In the genomic region with DNA sequence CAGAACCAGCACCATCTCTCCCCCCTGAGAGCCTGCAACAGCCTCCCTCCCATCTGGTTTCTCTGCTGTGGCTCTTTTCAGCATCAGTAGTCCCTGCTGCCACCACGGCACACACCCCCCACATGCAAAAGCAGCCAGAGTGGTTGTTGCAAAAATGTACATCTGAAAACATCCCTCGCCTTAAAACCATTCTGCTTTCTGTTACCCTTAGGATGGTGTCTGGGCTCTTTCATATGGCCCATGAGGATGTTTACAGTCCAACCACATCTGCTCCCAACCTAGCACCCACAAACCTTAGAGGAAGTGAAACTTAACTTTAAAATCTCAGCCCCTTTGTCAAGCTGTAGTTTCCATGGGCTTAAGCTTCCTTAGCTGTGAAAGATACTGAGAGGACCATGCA, we compare ENCODE assay signal across 8 cellular contexts. TPM values are rescaled to one million over a fixed set of nuclear protein-coding genes. Genes with fewer than 3 reads are reported as not detected.
DNase-seq lines count a peak whose midpoint lies in the region; ATAC-seq and TF ChIP-seq lines count a peak whose summit lies in the region.

No MANE protein-coding gene starts in this region.

- intact Hi-C loops in psoas muscle (cut with DNase I), result loop anchor here (5.0 to 10.0 kb wide), 6 partner anchors 34 to 286 kb away; partner anchors contain the start of gene SLC25A38 (in 1 of the 2)

- H3K4me2 ChIP-seq in OCI-LY3 (ENCODE audit: low read length), result peak overlapping the region; percentile 82

- peaks cover 15% of the 10 kb centered on the region for H3K79me2 ChIP-seq in OCI-LY3 (ENCODE audit: low read length)

- peaks cover 8% of the 10 kb centered on the region for H3K36me3 Mint-ChIP-seq in activated T-cell treated with anti-CD3 and anti-CD28 coated beads, Interleukin-2, amount 50 U/mL, for 24 hours (ENCODE audit: low read depth)

- ATAC-seq in HG02763 (IDR thresholded peaks at IDR 0.05; ENCODE audit: unreplicated experiment), result peak; percentile 80
- ATAC-seq in psoas muscle, result no peak

- TF ChIP-seq CTCF in OCI-LY3 (IDR thresholded peaks at IDR 0.05; ENCODE audit: low read depth, low read length) (no peak), psoas muscle (IDR thresholded peaks at IDR 0.05) (no peak)

- H3K4me3 ChIP-seq in OCI-LY3 (ENCODE audit: low read length), result peak overlapping the region; percentile 90
- H3K4me3 ChIP-seq in endocrine pancreas (ENCODE audit: control insufficient read depth, insufficient read depth, low read length), result peak overlapping the region; percentile 51
- peak overlapping the region; percentile 95 for H3K4me3 ChIP-seq in psoas muscle

- H3K9me3 Mint-ChIP-seq in activated T-cell treated with anti-CD3 and anti-CD28 coated beads, Interleukin-2, amount 50 U/mL, for 24 hours, result no peaks in the 10 kb centered on the region

- H3K4me3 Mint-ChIP-seq in activated T-cell treated with anti-CD3 and anti-CD28 coated beads, Interleukin-2, amount 50 U/mL, for 24 hours, result peak overlapping the region; percentile 93

- H3K27me3 ChIP-seq in OCI-LY3 (ENCODE audit: low read depth, low read length) (peaks cover 5% of the 10 kb centered on the region; the same call in 1 of the 2 replicates), endocrine pancreas (ENCODE audit: control insufficient read depth, insufficient read depth, low read length) (no peaks in the 10 kb centered on the region), psoas muscle (ENCODE audit: insufficient read depth in 3 of 3, low read length in 2 of 3) (no peaks in the 10 kb centered on the region)

- H3K4me1 Mint-ChIP-seq in activated T-cell treated with anti-CD3 and anti-CD28 coated beads, Interleukin-2, amount 50 U/mL, for 24 hours (ENCODE audit: low read depth), result peaks cover 44% of the 10 kb centered on the region

- H3K27ac ChIP-seq in OCI-LY3 (ENCODE audit: low read length), result peak overlapping the region; percentile 43
- H3K27ac ChIP-seq in psoas muscle, result peak overlapping the region; percentile 100

- no peaks in the 10 kb centered on the region for H3K9me3 ChIP-seq in OCI-LY3 (ENCODE audit: insufficient read depth, low read length)
- no peaks in the 10 kb centered on the region for H3K9me3 ChIP-seq in endocrine pancreas (ENCODE audit: control insufficient read depth, low read length)
- H3K9me3 ChIP-seq in psoas muscle, result no peaks in the 10 kb centered on the region

- no peaks in the 10 kb centered on the region; the same call in none of the 2 replicates for H4K20me1 ChIP-seq in OCI-LY3 (ENCODE audit: insufficient read depth, low read length)

- no peaks in the 10 kb centered on the region for H3K27me3 Mint-ChIP-seq in activated T-cell treated with anti-CD3 and anti-CD28 coated beads, Interleukin-2, amount 50 U/mL, for 24 hours

- no peak for DNase-seq in activated T-cell treated with anti-CD3 and anti-CD28 coated beads, Interleukin-2, amount 50 U/mL, for 24 hours
- no peak for DNase-seq in activated T-cell treated with anti-CD3 and anti-CD28 coated beads for 4 hours
- no peak for DNase-seq in psoas muscle
- no peak for DNase-seq in NCI-H1417 treated with DMSO at 0.1 percent for 48 hours (lab: John Stamatoyannopoulos, UW)
- DNase-seq in kidney glomerular epithelial cell (lab: John Stamatoyannopoulos, UW), result no peak

- H3K4me1 ChIP-seq in OCI-LY3 (ENCODE audit: low read length) (peaks cover 21% of the 10 kb centered on the region), endocrine pancreas (ENCODE audit: control insufficient read depth, insufficient read depth, low read length) (peaks cover 5% of the 10 kb centered on the region), psoas muscle (peaks cover 33% of the 10 kb centered on the region)

- H3K9ac ChIP-seq in OCI-LY3 (ENCODE audit: low read length) (peak overlapping the region; percentile 77), endocrine pancreas (ENCODE audit: control insufficient read depth, insufficient read depth, low read length) (peak overlapping the region; percentile 86)

- H3K36me3 ChIP-seq in OCI-LY3 (replicated peaks; ENCODE audit: low read depth, low read length), result no peaks in the 10 kb centered on the region
- H3K36me3 ChIP-seq in endocrine pancreas (ENCODE audit: control insufficient read depth, insufficient read depth, low read length), result no peaks in the 10 kb centered on the region
- no peaks in the 10 kb centered on the region for H3K36me3 ChIP-seq in psoas muscle (ENCODE audit: insufficient read depth in 1 of 2, low read depth in 1 of 2)

- peak overlapping the region; percentile 85 for H3K27ac Mint-ChIP-seq in activated T-cell treated with anti-CD3 and anti-CD28 coated beads, Interleukin-2, amount 50 U/mL, for 24 hours

- H2AFZ ChIP-seq in OCI-LY3 (ENCODE audit: low read depth, low read length), result no peak overlapping the region

- 28 to 49% (median 45%) methylated on average over 2 of the region's 2 CpGs for WGBS in psoas muscle, 3 donors

RNA-seq across cellular contexts. Expression of gene TTC21A, which starts 0.8 kb away (rescaled TPM):
- 1 to 10 TPM in 1 of 4 donors, under 1 TPM in 3; 0.52 to 1.2 (median 0.78) TPM for total RNA-seq in psoas muscle
- polyA plus RNA-seq in psoas muscle, result under 1 TPM; 0.62 to 1.00 (median 0.98) TPM

RNA-seq across cellular contexts. Expression of gene GORASP1, which starts 0.9 kb away (rescaled TPM):
- total RNA-seq in psoas muscle, result 10 to 100 TPM; 34.3 to 46.7 (median 42.6) TPM
- polyA plus RNA-seq in psoas muscle, result 10 to 100 TPM; 27.3 to 37.3 (median 34.4) TPM

RNA-seq across cellular contexts. Expression of gene CSRNP1, which starts 45.1 kb away (rescaled TPM):
- 10 to 100 TPM in 3 of 4 donors, 1 to 10 TPM in 1; 8.5 to 41.8 (median 30.0) TPM for total RNA-seq in psoas muscle
- polyA plus RNA-seq in psoas muscle, result 10 to 100 TPM; 10.1 to 66.4 (median 14.0) TPM

RNA-seq across cellular contexts. Expression of gene WDR48, which starts 56.5 kb away (rescaled TPM):
- 10 to 100 TPM; 16.0 to 27.6 (median 21.6) TPM for total RNA-seq in psoas muscle
- 10 to 100 TPM in 2 of 3 donors, 1 to 10 TPM in 1; 8.7 to 14.8 (median 10.8) TPM for polyA plus RNA-seq in psoas muscle

RNA-seq across cellular contexts. Expression of gene SCN11A, which starts 56.6 kb away (rescaled TPM):
- under 1 TPM in 1 of 4 donors, not detected in 3; 0.05 TPM for total RNA-seq in psoas muscle
- polyA plus RNA-seq in psoas muscle, result under 1 TPM in 2 of 3 donors, not detected in 1; 0.03 to 0.04 TPM
